25 cellular contexts compared by ENCODE assay signal in the genomic region with DNA sequence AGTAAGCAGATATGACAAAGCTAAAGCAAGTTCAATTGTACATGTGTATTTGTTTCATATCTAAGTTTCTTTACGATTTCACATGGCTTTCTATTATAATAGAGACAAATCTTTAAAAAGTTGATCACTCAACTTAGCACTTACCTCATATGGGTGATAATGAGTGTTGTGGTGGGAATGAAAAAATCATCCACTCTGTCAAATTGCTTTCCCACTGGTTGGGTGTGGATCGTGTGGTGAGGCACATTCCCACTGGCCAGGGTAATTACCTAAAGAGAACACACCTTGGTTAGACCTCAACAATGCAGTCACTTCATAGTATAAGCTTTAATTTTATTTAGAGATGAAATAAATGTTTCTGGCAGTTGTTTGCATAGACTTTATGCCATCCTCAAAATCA.
"Had no signal": no experiment of that assay in that cellular context is flagged by ENCODE, and none has a peak within 500 bp of the region (broad histone marks: within the 10 kb centered on the region; RNA-seq: fewer than 3 reads in every experiment).

No MANE protein-coding gene starts in this region.

- H3K27ac Mint-ChIP-seq: dendritic cell treated with granulocyte-macrophage colony-stimulating factor and Interleukin-4, amounts not matched to agents 40 ng/mL and 50 ng/mL, for 4 days; effector memory CD8-positive, alpha-beta T cell; endodermal cell; naive thymus-derived CD8-positive, alpha-beta T cell had no signal

- H3K4me3 ChIP-seq: colonic mucosa, esophagus squamous epithelium, gastroesophageal sphincter, heart right ventricle, left lung, lower lobe of right lung had no signal

- ATAC-seq: effector memory CD8-positive, alpha-beta T cell; esophagus mucosa; foreskin keratinocyte; gastroesophageal sphincter; heart right ventricle; left cardiac atrium; left lung; left ventricle myocardium superior; lower lobe of right lung; naive thymus-derived CD8-positive, alpha-beta T cell had no signal

- FAIRE-seq: islet of Langerhans, keratinocyte had no signal

- H3K4me3 Mint-ChIP-seq: dendritic cell treated with granulocyte-macrophage colony-stimulating factor and Interleukin-4, amounts not matched to agents 40 ng/mL and 50 ng/mL, for 4 days; effector memory CD8-positive, alpha-beta T cell; endodermal cell; naive thymus-derived CD8-positive, alpha-beta T cell had no signal

- H3K27me3 Mint-ChIP-seq: dendritic cell treated with granulocyte-macrophage colony-stimulating factor and Interleukin-4, amounts not matched to agents 40 ng/mL and 50 ng/mL, for 4 days; effector memory CD8-positive, alpha-beta T cell; naive thymus-derived CD8-positive, alpha-beta T cell had no signal

- H3K36me3 Mint-ChIP-seq: naive thymus-derived CD8-positive, alpha-beta T cell had no signal

- H3K27ac ChIP-seq: colonic mucosa, epithelial cell of prostate, esophagus squamous epithelium, foreskin keratinocyte, gastroesophageal sphincter, heart right ventricle, left lung, lower lobe of right lung had no signal

- H3K9me3 ChIP-seq: colonic mucosa, esophagus squamous epithelium, gastroesophageal sphincter, heart right ventricle, left lung, lower lobe of right lung had no signal

- H3K4me1 ChIP-seq: colonic mucosa, esophagus squamous epithelium, gastroesophageal sphincter, heart right ventricle, left lung, lower lobe of right lung had no signal

- H3K4me1 Mint-ChIP-seq: naive thymus-derived CD8-positive, alpha-beta T cell had no signal

- H3K9me3 Mint-ChIP-seq: dendritic cell treated with granulocyte-macrophage colony-stimulating factor and Interleukin-4, amounts not matched to agents 40 ng/mL and 50 ng/mL, for 4 days; effector memory CD8-positive, alpha-beta T cell; endodermal cell had no signal

- DNase-seq: colonic mucosa; cortex of kidney; effector CD8-positive, alpha-beta T cell; effector memory CD8-positive, alpha-beta T cell; endodermal cell; erythroblast; esophagus squamous epithelium; foreskin keratinocyte; glutamatergic neuron; head of caudate nucleus; heart right ventricle; hippocampal formation; left cardiac atrium; left lung; left ventricle myocardium superior; lower lobe of right lung; mesenchymal stem cell; midbrain; naive thymus-derived CD8-positive, alpha-beta T cell had no signal

- H3K27me3 ChIP-seq: colonic mucosa, esophagus squamous epithelium, foreskin keratinocyte, gastroesophageal sphincter, heart right ventricle, left lung had no signal

- H3K36me3 ChIP-seq: colonic mucosa, esophagus squamous epithelium, gastroesophageal sphincter, heart right ventricle, left lung, lower lobe of right lung had no signal
